Comparison of ENCODE assay signal across 1 cellular context in the genomic region with DNA sequence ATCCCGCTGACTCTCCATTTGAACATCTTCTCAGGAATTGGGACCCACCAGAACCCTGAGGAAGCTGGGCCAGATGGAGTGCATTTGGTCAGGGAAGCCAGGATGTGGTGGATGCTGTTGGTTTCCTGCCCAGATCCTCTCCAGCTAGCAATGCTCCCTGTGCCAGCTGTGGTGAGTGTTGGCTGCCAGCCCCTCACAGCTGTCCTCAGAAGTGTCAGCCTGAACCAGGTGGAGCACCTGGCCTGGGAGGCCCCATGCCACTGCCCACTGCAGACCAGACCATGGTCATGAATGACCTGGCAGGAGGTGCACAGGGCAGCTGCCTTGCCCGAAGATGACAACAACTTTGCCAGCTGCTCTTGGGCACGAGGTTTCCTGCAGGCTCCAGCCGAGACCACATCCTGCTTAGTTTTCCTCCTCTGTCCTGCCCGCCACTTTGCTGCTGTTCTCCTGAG.
TF ChIP-seq lines count a peak whose summit lies in the region.

No MANE protein-coding gene starts in this region.

TF ChIP-seq in HepG2, 621 proteins besides CTCF, POLR2A, EP300 and RAD21:
- TF ChIP-seq ZNF333 (CRISPR knock-in tag; IDR thresholded peaks at IDR 0.05; ENCODE audit: borderline replicate concordance) (no peak), ONECUT2 (CRISPR knock-in tag; IDR thresholded peaks at IDR 0.05) (no peak), ZNF713 (CRISPR knock-in tag; IDR thresholded peaks at IDR 0.05) (no peak), HHEX (CRISPR knock-in tag; IDR thresholded peaks at IDR 0.05) (no peak), ETV5 (CRISPR knock-in tag; IDR thresholded peaks at IDR 0.05; ENCODE audit: borderline replicate concordance) (no peak), ZSCAN20 (CRISPR knock-in tag; IDR thresholded peaks at IDR 0.05; ENCODE audit: borderline replicate concordance) (no peak), ZNF24 (IDR thresholded peaks at IDR 0.05) (no peak), HDAC2 (CRISPR knock-in tag; IDR thresholded peaks at IDR 0.05) (no peak), AHDC1 (CRISPR knock-in tag; IDR thresholded peaks at IDR 0.05; ENCODE audit: borderline replicate concordance) (no peak), RFXAP (CRISPR knock-in tag; IDR thresholded peaks at IDR 0.05; ENCODE audit: borderline replicate concordance) (no peak), KAT7 (CRISPR knock-in tag; IDR thresholded peaks at IDR 0.05; ENCODE audit: borderline replicate concordance) (no peak), ZNF569 (CRISPR knock-in tag; IDR thresholded peaks at IDR 0.05; ENCODE audit: borderline replicate concordance) (no peak)
- TF ChIP-seq, protein P1, sequence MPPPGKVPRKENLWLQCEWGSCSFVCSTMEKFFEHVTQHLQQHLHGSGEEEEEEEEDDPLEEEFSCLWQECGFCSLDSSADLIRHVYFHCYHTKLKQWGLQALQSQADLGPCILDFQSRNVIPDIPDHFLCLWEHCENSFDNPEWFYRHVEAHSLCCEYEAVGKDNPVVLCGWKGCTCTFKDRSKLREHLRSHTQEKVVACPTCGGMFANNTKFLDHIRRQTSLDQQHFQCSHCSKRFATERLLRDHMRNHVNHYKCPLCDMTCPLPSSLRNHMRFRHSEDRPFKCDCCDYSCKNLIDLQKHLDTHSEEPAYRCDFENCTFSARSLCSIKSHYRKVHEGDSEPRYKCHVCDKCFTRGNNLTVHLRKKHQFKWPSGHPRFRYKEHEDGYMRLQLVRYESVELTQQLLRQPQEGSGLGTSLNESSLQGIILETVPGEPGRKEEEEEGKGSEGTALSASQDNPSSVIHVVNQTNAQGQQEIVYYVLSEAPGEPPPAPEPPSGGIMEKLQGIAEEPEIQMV (CRISPR knock-in tag; IDR thresholded peaks at IDR 0.05; ENCODE audit: low read depth): no peak
- TF ChIP-seq, protein P2, sequence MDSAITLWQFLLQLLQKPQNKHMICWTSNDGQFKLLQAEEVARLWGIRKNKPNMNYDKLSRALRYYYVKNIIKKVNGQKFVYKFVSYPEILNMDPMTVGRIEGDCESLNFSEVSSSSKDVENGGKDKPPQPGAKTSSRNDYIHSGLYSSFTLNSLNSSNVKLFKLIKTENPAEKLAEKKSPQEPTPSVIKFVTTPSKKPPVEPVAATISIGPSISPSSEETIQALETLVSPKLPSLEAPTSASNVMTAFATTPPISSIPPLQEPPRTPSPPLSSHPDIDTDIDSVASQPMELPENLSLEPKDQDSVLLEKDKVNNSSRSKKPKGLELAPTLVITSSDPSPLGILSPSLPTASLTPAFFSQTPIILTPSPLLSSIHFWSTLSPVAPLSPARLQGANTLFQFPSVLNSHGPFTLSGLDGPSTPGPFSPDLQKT (CRISPR knock-in tag; IDR thresholded peaks at IDR 0.05; ENCODE audit: borderline replicate concordance): no peak
